14 cellular contexts compared by ENCODE assay signal in the genomic region with DNA sequence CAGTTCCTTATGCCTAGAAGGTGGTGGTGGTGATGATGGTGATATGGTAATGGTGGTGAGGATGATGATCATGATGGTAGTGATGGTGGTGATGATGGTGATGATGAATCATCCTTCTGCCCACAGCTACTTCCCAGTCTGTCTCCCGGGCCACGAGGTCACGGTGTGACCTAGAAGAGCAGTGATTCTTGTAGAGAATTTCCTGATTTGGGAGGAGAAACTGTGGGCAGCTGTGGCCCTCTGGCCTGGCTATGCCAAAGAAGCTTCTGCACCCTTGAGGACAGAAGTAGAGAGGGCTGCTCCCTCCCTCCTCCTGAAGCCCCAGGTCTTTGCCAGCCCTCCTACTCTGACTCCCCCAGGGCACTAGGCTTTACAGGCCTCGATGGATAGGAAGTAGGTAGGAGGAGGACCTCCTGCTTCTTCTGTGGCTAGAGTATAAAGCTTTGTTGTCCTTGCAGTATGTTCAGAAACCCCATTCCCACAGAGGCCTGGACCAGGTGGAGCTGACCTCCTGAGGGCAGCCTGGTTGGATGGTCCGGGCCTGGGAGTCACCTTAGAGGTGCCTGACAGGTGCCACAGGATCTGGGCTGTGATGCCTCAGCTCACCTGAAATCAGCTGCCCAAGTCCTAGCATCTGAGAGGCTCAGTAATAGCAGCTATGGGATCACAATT. TPM values are rescaled to one million over a fixed set of nuclear protein-coding genes. Genes with fewer than 3 reads are reported as not detected.
DNase-seq lines count a peak whose midpoint lies in the region; ATAC-seq and FAIRE-seq lines count a peak whose summit lies in the region.
"Had no signal": no experiment of that assay in that cellular context is flagged by ENCODE, and none has a peak within 500 bp of the region (broad histone marks: within the 10 kb centered on the region; RNA-seq: fewer than 3 reads in every experiment).

No MANE protein-coding gene starts in this region.

- peak overlapping the region in 1 of 3 donors; percentile 31 for H3K4me3 Mint-ChIP-seq in T-cell
- peak overlapping the region; percentile 3 to 22 for H3K4me3 Mint-ChIP-seq in effector memory CD8-positive, alpha-beta T cell

- POLR2A ChIA-PET in T-cell (lab: Charles Lee) = interaction anchor here in 1 of 2 donors (0.5 kb wide), 1 partner anchor 333 kb away, joined by 3 read pairs; no protein-coding TSS in a partner anchor

- ATAC-seq in T-cell (replicated peaks in 1 of 4) = peak in 3 of 4 experiments; percentile 14 to 40 (median 18)
- peak; percentile 40 for ATAC-seq in effector memory CD8-positive, alpha-beta T cell (replicated peaks)

- no peaks in the 10 kb centered on the region for H3K9me3 Mint-ChIP-seq in T-cell
- no peaks in the 10 kb centered on the region for H3K9me3 Mint-ChIP-seq in effector memory CD8-positive, alpha-beta T cell

- CTCF ChIA-PET in T-cell (lab: Charles Lee) = interaction anchor here in 1 of 2 donors (1.3 kb wide), 2 partner anchors 9 to 177 kb away, joined by 4 to 7 read pairs; no protein-coding TSS in a partner anchor

- peak overlapping the region; percentile 92 for H3K27ac Mint-ChIP-seq in T-cell
- peak overlapping the region; percentile 81 to 89 for H3K27ac Mint-ChIP-seq in effector memory CD8-positive, alpha-beta T cell
- H3K27ac Mint-ChIP-seq: progenitor cell of endocrine pancreas had no signal

- H3K4me1 Mint-ChIP-seq in T-cell = peaks cover 27 to 45% (median 42%) of the 10 kb centered on the region in 3 donors
- peaks cover 26 to 29% of the 10 kb centered on the region in 2 donors for H3K4me1 Mint-ChIP-seq in effector memory CD8-positive, alpha-beta T cell (ENCODE audit: low read depth in 2 of 2)

- no peaks in the 10 kb centered on the region for H3K36me3 Mint-ChIP-seq in T-cell
- H3K36me3 Mint-ChIP-seq in effector memory CD8-positive, alpha-beta T cell (ENCODE audit: insufficient read depth) = peaks cover 3% of the 10 kb centered on the region

- no peaks in the 10 kb centered on the region for H3K27me3 Mint-ChIP-seq in T-cell
- H3K27me3 Mint-ChIP-seq in effector memory CD8-positive, alpha-beta T cell = no peaks in the 10 kb centered on the region

- FAIRE-seq in urothelium cell line (lab: Jason Lieb, UNC) = peak; percentile 86
- FAIRE-seq in frontal cortex (lab: Jason Lieb, UNC) = no peak

- peak; percentile 22 for DNase-seq in stimulated activated CD4-positive, alpha-beta T cell treated with anti-CD3 and anti-CD28 coated beads, Interleukin-1b, Interleukin-23, amount 100 ng/mL, for 48 hours
- DNase-seq in stimulated activated CD4-positive, alpha-beta T cell treated with anti-CD3 and anti-CD28 coated beads, Interleukin-12 subunit alpha, Interleukin-12 subunit beta, amount 100 ng/mL, for 4 hours = no peak
- DNase-seq in T-cell = no peak
- DNase-seq in effector memory CD8-positive, alpha-beta T cell = no peak
- no peak for DNase-seq in urothelium cell line (ENCODE audit: low spot score)
- DNase-seq in effector CD4-positive, alpha-beta T cell = no peak
- DNase-seq in NOMO-1 (lab: John Stamatoyannopoulos, UW; ENCODE audit: unreplicated experiment in 2 of 2) = no peak
- no peak for DNase-seq in frontal cortex (ENCODE audit: low spot score in 2 of 2)
- DNase-seq: effector CD8-positive, alpha-beta T cell; foreskin melanocyte; islet precursor cell; NCI-H2081 treated with DMSO at 0.1 percent for 48 hours; SW 1271 had no signal

RNA-seq across cellular contexts. Expression of a gene that starts 57.9 kb away (rescaled TPM):
- total RNA-seq in T-cell (1 to 10 TPM; 1.0 to 4.0 (median 3.0) TPM), frontal cortex (3.7 TPM)
